Comparison of ENCODE assay signal across 8 cellular contexts in the genomic region with DNA sequence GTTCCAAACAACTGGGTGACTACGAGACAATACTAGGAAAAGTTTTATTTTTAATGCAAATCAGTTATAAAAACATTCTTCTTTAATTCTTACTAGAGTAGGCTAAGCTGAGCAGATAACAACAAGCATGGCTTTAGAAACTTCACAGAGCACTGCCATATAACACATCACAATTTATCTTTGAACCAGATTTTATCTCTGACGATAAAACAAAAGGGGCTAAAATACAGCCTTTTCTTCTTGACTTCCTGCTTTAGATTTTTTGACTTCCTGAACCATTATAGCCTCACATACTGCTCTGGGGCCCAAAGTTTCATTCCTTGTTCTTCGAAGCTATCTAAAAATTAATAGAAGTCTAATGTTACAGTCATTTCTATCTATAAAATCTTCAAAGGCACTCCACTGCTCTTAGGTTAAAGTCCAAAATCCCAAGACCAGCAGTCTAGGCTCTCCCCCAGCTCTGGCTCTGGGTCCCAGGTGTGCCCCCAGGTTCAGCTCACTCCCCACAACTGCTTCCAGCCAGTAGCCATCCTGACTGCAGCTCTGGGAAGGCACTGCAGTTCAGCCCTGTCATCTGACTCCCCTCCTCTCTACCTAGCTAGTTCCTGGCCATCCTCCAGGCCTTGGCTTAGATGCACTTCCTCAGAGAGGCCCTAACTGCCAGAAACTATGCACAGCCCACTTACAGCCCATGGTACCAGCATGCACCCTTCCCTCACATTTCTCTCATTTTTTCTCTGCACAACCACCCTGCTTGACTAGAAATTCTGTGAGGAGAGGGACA. TPM values are rescaled to one million over a fixed set of nuclear protein-coding genes. Genes with fewer than 3 reads are reported as not detected.
DNase-seq lines count a peak whose midpoint lies in the region; ATAC-seq, FAIRE-seq and TF ChIP-seq lines count a peak whose summit lies in the region.
"Had no signal": no experiment of that assay in that cellular context is flagged by ENCODE, and none has a peak within 500 bp of the region (broad histone marks: within the 10 kb centered on the region; RNA-seq: fewer than 3 reads in every experiment).

No MANE protein-coding gene starts in this region.

- H3K27ac ChIP-seq in pancreas = peak overlapping the region in 2 of 4 donors; percentile 35 to 36

- no peak for TF ChIP-seq CTCF in pancreas (IDR thresholded peaks at IDR 0.05)

- DNase-seq in GM12891 (ENCODE audit: insufficient read length, low spot score) (no peak), NCI-H2029 treated with DMSO at 0.1 percent for 48 hours (lab: John Stamatoyannopoulos, UW) (peak; percentile 13), cerebellum (ENCODE audit: low spot score) (peak; percentile 60), pancreas (peak in 4 of 6 donors; percentile 39 to 73 (median 58)), foreskin melanocyte (no peak), NCI-H187 (lab: John Stamatoyannopoulos, UW) (no peak)

- H3K4me1 ChIP-seq in pancreas = peaks cover 35 to 55% (median 52%) of the 10 kb centered on the region in 3 donors

- intact Hi-C loops in pancreas (cut with DNase I) = no loop called here

- WGBS in pancreas, 2 donors = 44 to 45% methylated on average over 3 of the region's 3 CpGs

- ATAC-seq in pancreas (peak in 3 of 4 donors; percentile 40 to 60 (median 52)), HG02642 (IDR thresholded peaks at IDR 0.05; ENCODE audit: poor library complexity, unreplicated experiment) (no peak)

- no peaks in the 10 kb centered on the region for H3K27me3 ChIP-seq in pancreas

- H3K4me3 ChIP-seq in pancreas = no peak overlapping the region

- FAIRE-seq in GM12891 (lab: Jason Lieb, UNC) (no peak), pancreas (lab: Jason Lieb, UNC) (no peak)

- peaks cover 0 to 8% (median 0%) of the 10 kb centered on the region in 3 donors for H3K36me3 ChIP-seq in pancreas

- no peak for TF ChIP-seq POLR2A in GM12891 (IDR thresholded peaks at IDR 0.05; ENCODE audit: low read depth, low read length)

- H3K9me3 ChIP-seq in pancreas = no peaks in the 10 kb centered on the region

TF ChIP-seq in GM12891, 5 proteins besides CTCF, POLR2A, EP300 and RAD21:
- TF ChIP-seq SPI1 (IDR thresholded peaks at IDR 0.05; ENCODE audit: low read depth, low read length) = peak; percentile 48
- no peak for TF ChIP-seq POU2F2 (IDR thresholded peaks at IDR 0.05; ENCODE audit: low read depth, low read length)
- no peak for TF ChIP-seq PAX5 (IDR thresholded peaks at IDR 0.05; ENCODE audit: insufficient read depth, low read length, severe bottlenecking)
- TF ChIP-seq POLR2AphosphoS5 (IDR thresholded peaks at IDR 0.05; ENCODE audit: low read depth, low read length) = no peak
- TF ChIP-seq TAF1 (IDR thresholded peaks at IDR 0.05; ENCODE audit: low read depth, low read length) = no peak
TF ChIP-seq in GM12891: peak in this region for 1.

RNA-seq across cellular contexts. Expression of a gene that starts 25.7 kb away (rescaled TPM):
- 19.7 TPM for polyA plus RNA-seq in GM12891 (2012; ENCODE audit: low read depth, missing spikeins)
- 18.3 TPM for total RNA-seq in cerebellum
- 10 to 100 TPM; 16.1 to 35.8 (median 27.0) TPM for total RNA-seq in pancreas
- polyA plus RNA-seq in pancreas = 10 to 100 TPM; 13.4 to 13.8 TPM

RNA-seq across cellular contexts. Expression of a gene that starts 40.5 kb away (rescaled TPM):
- not detected for polyA plus RNA-seq in GM12891 (2012; ENCODE audit: low read depth, missing spikeins)
- not detected for total RNA-seq in cerebellum
- total RNA-seq in pancreas = 1 to 10 TPM in 1 of 6 donors, under 1 TPM in 4, not detected in 1; 0.04 to 1.8 (median 0.14) TPM
- polyA plus RNA-seq in pancreas = under 1 TPM; 0.15 to 0.19 TPM
- total RNA-seq: activated CD8-positive, alpha-beta memory T cell treated with anti-CD3 and anti-CD28 coated beads for 36 hours had no signal

Comparison
In these comparisons a context has a peak if more than half of its experiments do, and no peak if none do; other contexts are left out.
1. DNase-seq: peak in NCI-H2029 treated with DMSO at 0.1 percent for 48 hours (single experiment), cerebellum (single experiment) and pancreas (4 of 6); none in GM12891 (single experiment), foreskin melanocyte (single experiment) and NCI-H187 (0 of 2).